In the genomic region with DNA sequence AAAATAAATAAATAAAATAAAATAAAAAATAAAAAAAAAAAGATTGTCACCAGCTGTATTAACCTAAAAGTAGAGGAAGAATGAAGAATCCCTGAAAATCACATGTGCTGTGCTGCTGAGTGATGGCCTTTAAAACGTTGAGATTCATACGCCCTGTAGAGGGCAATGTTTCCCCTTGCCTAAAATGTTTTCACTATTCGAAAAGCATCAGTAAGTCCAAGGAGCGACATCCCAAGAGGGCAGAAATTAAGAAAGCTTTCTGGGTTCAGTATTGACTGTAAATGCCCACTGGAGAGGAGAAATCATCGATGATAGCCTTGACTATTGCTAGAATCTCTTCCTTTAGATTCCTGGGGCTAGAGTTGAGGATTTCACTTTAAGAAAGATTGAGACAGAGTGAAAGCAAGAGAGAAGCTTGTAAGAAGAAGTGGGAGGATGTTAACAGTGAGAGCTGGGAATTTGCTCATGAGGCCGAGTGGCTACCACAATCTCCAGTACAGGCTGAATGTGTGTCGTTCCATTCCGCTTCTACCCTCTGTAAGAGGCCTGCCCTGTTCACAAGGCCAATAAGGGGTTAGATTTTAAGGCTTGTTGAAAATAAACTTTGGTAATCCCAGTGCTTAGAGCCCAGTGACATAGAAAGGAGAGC, we compare ENCODE assay signal across 8 cellular contexts.
DNase-seq lines count a peak whose midpoint lies in the region; ATAC-seq and TF ChIP-seq lines count a peak whose summit lies in the region.

No MANE protein-coding gene starts in this region.

- TF ChIP-seq EP300 in sigmoid colon (IDR thresholded peaks at IDR 0.05), result no peak

- H3K4me3 ChIP-seq in adrenal gland (peak overlapping the region in 1 of 4 donors; percentile 36), sigmoid colon (peak overlapping the region in 1 of 4 donors; percentile 15)

- DNase-seq in Right ventricle myocardium inferior (ENCODE audit: missing footprints) (no peak), cardiac septum (ENCODE audit: low spot score) (no peak), NCI-H2081 (lab: John Stamatoyannopoulos, UW) (peak; percentile 41 to 46), adrenal gland (peak in 3 of 7 donors; percentile 28 to 54 (median 44)), left ventricle myocardium superior (no peak), sigmoid colon (no peak), islet precursor cell (no peak)

- TF ChIP-seq CTCF in adrenal gland (IDR thresholded peaks at IDR 0.05) (peak; percentile 66 to 90 (median 72)), sigmoid colon (IDR thresholded peaks at IDR 0.05) (peak in 2 of 4 experiments; percentile 26 to 46)

- no peaks in the 10 kb centered on the region for H3K36me3 ChIP-seq in adrenal gland (replicated peaks in 1 of 2)
- H3K36me3 ChIP-seq in sigmoid colon, result no peaks in the 10 kb centered on the region

- H3K27ac ChIP-seq in adrenal gland, result peak overlapping the region in 2 of 5 donors; percentile 52 to 73
- H3K27ac ChIP-seq in sigmoid colon, result peak overlapping the region in 3 of 4 donors; percentile 3 to 47 (median 5)

- ATAC-seq in Right ventricle myocardium inferior (peak; percentile 70), HG02610 (IDR thresholded peaks at IDR 0.05; ENCODE audit: unreplicated experiment) (peak; percentile 78), left ventricle myocardium superior (peak; percentile 84)

- WGBS in adrenal gland, 4 donors, result 20 to 25% (median 23%) methylated on average over 8 of the region's 8 CpGs
- 37 to 44% methylated on average over 8 of the region's 8 CpGs for WGBS in sigmoid colon, 2 donors

- H3K27me3 ChIP-seq in adrenal gland (no peaks in the 10 kb centered on the region), sigmoid colon (no peaks in the 10 kb centered on the region)

- TF ChIP-seq POLR2A in adrenal gland (IDR thresholded peaks at IDR 0.05), result no peak
- TF ChIP-seq POLR2A in sigmoid colon (IDR thresholded peaks at IDR 0.05), result no peak

- intact Hi-C loops in Right ventricle myocardium inferior (cut with DNase I) (loop anchor here (10.0 kb wide), 1 partner anchor 283 kb away; no protein-coding TSS in a partner anchor), cardiac septum (cut with DNase I) (no loop called here), adrenal gland (cut with DNase I) (loop anchor here in 1 of 2 donors (5.0 to 10.0 kb wide), 3 partner anchors 143 to 465 kb away; no protein-coding TSS in a partner anchor), left ventricle myocardium superior (cut with micrococcal nuclease) (loop anchor here (10.0 kb wide), 1 partner anchor 193 kb away; no protein-coding TSS in a partner anchor), sigmoid colon (cut with DNase I) (loop anchor here (2.0 kb wide), 1 partner anchor 463 kb away; no protein-coding TSS in a partner anchor)

- no peaks in the 10 kb centered on the region for H3K9me3 ChIP-seq in adrenal gland (replicated peaks in 1 of 3)
- no peaks in the 10 kb centered on the region for H3K9me3 ChIP-seq in sigmoid colon

- H3K4me1 ChIP-seq in adrenal gland (replicated peaks in 1 of 2), result peaks cover 16 to 29% of the 10 kb centered on the region in 2 donors
- peaks cover 0 to 9% (median 0%) of the 10 kb centered on the region in 4 donors for H3K4me1 ChIP-seq in sigmoid colon

Comparison
In these comparisons a context has a peak if more than half of its experiments do, and no peak if none do; other contexts are left out.
1. DNase-seq: peak in NCI-H2081 (2 of 2); none in Right ventricle myocardium inferior (single experiment), cardiac septum (single experiment), left ventricle myocardium superior (single experiment), sigmoid colon (single experiment) and islet precursor cell (single experiment).
2. Peak in every context shown above with its lines, with median percentiles within 50 percentile points of each other: ATAC-seq.